ENCODE assay signal across 1 cellular context in the genomic region with DNA sequence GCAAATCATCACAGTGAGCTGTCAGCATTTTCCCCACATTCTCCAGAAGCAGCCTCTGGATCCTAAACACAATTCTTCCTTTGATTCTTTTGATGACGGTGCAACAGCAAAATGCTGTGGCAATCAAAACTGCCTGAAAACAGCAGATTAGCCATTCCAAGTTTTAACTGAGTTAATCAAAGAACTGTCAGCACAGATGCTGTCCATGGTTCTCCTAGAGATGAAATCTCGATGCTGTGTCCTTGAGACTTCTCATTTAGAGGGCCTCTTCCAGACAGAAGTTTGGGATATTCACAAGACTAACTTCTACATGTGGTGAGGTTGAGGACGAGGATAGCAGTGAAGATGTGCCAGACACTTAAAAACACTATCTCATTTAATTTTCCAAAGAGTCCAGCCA.
TF ChIP-seq lines count a peak whose summit lies in the region.

No MANE protein-coding gene starts in this region.

TF ChIP-seq in GM23338, 12 proteins besides CTCF, POLR2A, EP300 and RAD21 (continued from another document):
- TF ChIP-seq, protein P1, sequence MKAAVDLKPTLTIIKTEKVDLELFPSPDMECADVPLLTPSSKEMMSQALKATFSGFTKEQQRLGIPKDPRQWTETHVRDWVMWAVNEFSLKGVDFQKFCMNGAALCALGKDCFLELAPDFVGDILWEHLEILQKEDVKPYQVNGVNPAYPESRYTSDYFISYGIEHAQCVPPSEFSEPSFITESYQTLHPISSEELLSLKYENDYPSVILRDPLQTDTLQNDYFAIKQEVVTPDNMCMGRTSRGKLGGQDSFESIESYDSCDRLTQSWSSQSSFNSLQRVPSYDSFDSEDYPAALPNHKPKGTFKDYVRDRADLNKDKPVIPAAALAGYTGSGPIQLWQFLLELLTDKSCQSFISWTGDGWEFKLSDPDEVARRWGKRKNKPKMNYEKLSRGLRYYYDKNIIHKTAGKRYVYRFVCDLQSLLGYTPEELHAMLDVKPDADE (IDR thresholded peaks at IDR 0.05): no peak
- TF ChIP-seq JUNB (IDR thresholded peaks at IDR 0.05; ENCODE audit: unreplicated experiment) (no peak), ZNF331 (CRISPR knock-in tag; IDR thresholded peaks at IDR 0.05; ENCODE audit: low read depth) (no peak)
